8 cellular contexts compared by ENCODE assay signal in genomic region chr9:19493174-19493811, GRCh38.
A peak's percentile ranks its signal among the peaks of the same experiment; 100 is the strongest.
DNase-seq lines count a peak whose midpoint lies in the region; ATAC-seq and TF ChIP-seq lines count a peak whose summit lies in the region.

No MANE protein-coding gene starts in this region.

- H3K9me3 ChIP-seq in BLaER1: no peaks in the 10 kb centered on the region
- no peaks in the 10 kb centered on the region for H3K9me3 ChIP-seq in mucosa of rectum (ENCODE audit: control insufficient read depth in 2 of 2, low read length in 2 of 2)

- peak overlapping the region; percentile 58 for H3K4me2 ChIP-seq in BLaER1

- DNase-seq in NCI-H460 (ENCODE audit: extremely low read depth, low read depth) (peak; percentile 47), epithelial cell of esophagus (ENCODE audit: low read depth) (peak; percentile 59), stromal cell of bone marrow (ENCODE audit: low read depth) (peak; percentile 90)
- DNase-seq in activated CD8-positive, alpha-beta memory T cell treated with anti-CD3 and anti-CD28 coated beads, Interleukin-2, amount 10 ng/mL, durations not matched to agents 7 days and 5 days: peak; percentile 57

- peak; percentile 77 for TF ChIP-seq CTCF in epithelial cell of esophagus (IDR thresholded peaks at IDR 0.05; ENCODE audit: insufficient read depth, low read depth, low read length, missing control alignments)

- H3K27me3 ChIP-seq in BLaER1: no peaks in the 10 kb centered on the region
- H3K27me3 ChIP-seq in mucosa of rectum (ENCODE audit: control insufficient read depth in 2 of 2, insufficient read depth in 2 of 2, low read length in 2 of 2): no peaks in the 10 kb centered on the region

- peaks cover 24% of the 10 kb centered on the region for H3K27me3 Mint-ChIP-seq in activated CD8-positive, alpha-beta memory T cell treated with anti-CD3 and anti-CD28 coated beads, Interleukin-2, amount 10 ng/mL, durations not matched to agents 7 days and 5 days

- H4K20me1 ChIP-seq in BLaER1: no peaks in the 10 kb centered on the region

- H3K27ac Mint-ChIP-seq in activated CD8-positive, alpha-beta memory T cell treated with anti-CD3 and anti-CD28 coated beads, Interleukin-2, amount 10 ng/mL, durations not matched to agents 7 days and 5 days: peak overlapping the region; percentile 20

- H3K9ac ChIP-seq in BLaER1 (no peak overlapping the region), mucosa of rectum (ENCODE audit: low read depth in 1 of 2, low read length in 2 of 2) (no peak overlapping the region)

- H3K4me1 Mint-ChIP-seq in activated CD8-positive, alpha-beta memory T cell treated with anti-CD3 and anti-CD28 coated beads, Interleukin-2, amount 10 ng/mL, durations not matched to agents 7 days and 5 days: peaks cover 12% of the 10 kb centered on the region

- CTCF ChIA-PET in activated CD8-positive, alpha-beta memory T cell treated with anti-CD3 and anti-CD28 coated beads, Interleukin-2, amount 10 ng/mL, durations not matched to agents 7 days and 5 days (lab: Charles Lee): interaction anchor here (0.9 to 1.2 kb wide), 5 partner anchors 9 to 28 kb away, joined by 3 to 6 read pairs (median 3); no protein-coding TSS in a partner anchor

- H3K4me1 ChIP-seq in BLaER1 (peaks cover 13% of the 10 kb centered on the region), mucosa of rectum (ENCODE audit: control insufficient read depth in 2 of 2, insufficient read depth in 2 of 2, low read length in 2 of 2) (no peaks in the 10 kb centered on the region)

- H3K27ac ChIP-seq in BLaER1 (no peak overlapping the region), mucosa of rectum (ENCODE audit: low read depth in 2 of 2, low read length in 2 of 2) (no peak overlapping the region)

- H3K36me3 ChIP-seq in BLaER1: no peaks in the 10 kb centered on the region
- no peaks in the 10 kb centered on the region for H3K36me3 ChIP-seq in mucosa of rectum (ENCODE audit: control insufficient read depth in 2 of 2, insufficient read depth in 2 of 2, low read length in 2 of 2)

- H3K4me3 ChIP-seq in BLaER1 (no peak overlapping the region), epithelial cell of esophagus (ENCODE audit: low read length) (no peak overlapping the region), mucosa of rectum (ENCODE audit: low read length in 2 of 2) (peak overlapping the region; percentile 21 to 33)

- H3K9me3 Mint-ChIP-seq in activated CD8-positive, alpha-beta memory T cell treated with anti-CD3 and anti-CD28 coated beads, Interleukin-2, amount 10 ng/mL, durations not matched to agents 7 days and 5 days (ENCODE audit: low read depth): no peaks in the 10 kb centered on the region

- H3K36me3 Mint-ChIP-seq in activated CD8-positive, alpha-beta memory T cell treated with anti-CD3 and anti-CD28 coated beads, Interleukin-2, amount 10 ng/mL, durations not matched to agents 7 days and 5 days: no peaks in the 10 kb centered on the region

- peak; percentile 61 for ATAC-seq in GM19025 (IDR thresholded peaks at IDR 0.05; ENCODE audit: low read depth, unreplicated experiment)
- peak; percentile 82 for ATAC-seq in HG03175 (IDR thresholded peaks at IDR 0.05; ENCODE audit: unreplicated experiment)
- peak; percentile 73 for ATAC-seq in activated CD8-positive, alpha-beta memory T cell treated with anti-CD3 and anti-CD28 coated beads, Interleukin-2, amount 10 ng/mL, durations not matched to agents 7 days and 5 days

- H3K4me3 Mint-ChIP-seq in activated CD8-positive, alpha-beta memory T cell treated with anti-CD3 and anti-CD28 coated beads, Interleukin-2, amount 10 ng/mL, durations not matched to agents 7 days and 5 days: no peak overlapping the region

Comparison
In these comparisons a context has a peak if more than half of its experiments do, and no peak if none do; other contexts are left out.
1. H3K4me3 ChIP-seq: peak in mucosa of rectum (2 of 2); none in BLaER1 (single experiment) and epithelial cell of esophagus (single experiment).
2. Peak in every context shown above with its lines, with median percentiles within 50 percentile points of each other: ATAC-seq and DNase-seq.